11 cellular contexts compared by ENCODE assay signal in genomic region chr14:103711516-103712431, GRCh38. TPM values are rescaled to one million over a fixed set of nuclear protein-coding genes. Genes with fewer than 3 reads are reported as not detected.
A peak's percentile ranks its signal among the peaks of the same experiment; 100 is the strongest.
DNase-seq lines count a peak whose midpoint lies in the region; ATAC-seq and TF ChIP-seq lines count a peak whose summit lies in the region.
"Had no signal": no experiment of that assay in that cellular context is flagged by ENCODE, and none has a peak within 500 bp of the region (broad histone marks: within the 10 kb centered on the region; RNA-seq: fewer than 3 reads in every experiment).

No MANE protein-coding gene starts in this region.

- H3K9me2 ChIP-seq in OCI-LY7 (ENCODE audit: insufficient read depth, low read length) = no peaks in the 10 kb centered on the region

- H3K27me3 Mint-ChIP-seq in Calu3 (ENCODE audit: unreplicated experiment) = no peaks in the 10 kb centered on the region

- no peaks in the 10 kb centered on the region for H3K9me3 ChIP-seq in OCI-LY7 (ENCODE audit: low read length)

- no peak overlapping the region for H3K27ac ChIP-seq in OCI-LY7 (ENCODE audit: low read depth, low read length, poor library complexity, severe bottlenecking)
- H3K27ac ChIP-seq in rectal smooth muscle tissue (ENCODE audit: low read depth, low read length) = peak overlapping the region; percentile 26

- no peaks in the 10 kb centered on the region for H3K27me3 ChIP-seq in rectal smooth muscle tissue (ENCODE audit: control insufficient read depth, insufficient read depth, low read length)

- POLR2A ChIA-PET in OCI-LY7 (lab: Charles Lee) = interaction anchor here (0.6 to 1.1 kb wide), 3 partner anchors 10 to 194 kb away, joined by 3 to 4 read pairs (median 3); no protein-coding TSS in a partner anchor

- peaks cover 36% of the 10 kb centered on the region for H3K79me2 ChIP-seq in OCI-LY7 (ENCODE audit: insufficient read depth, low read depth, low read length)

- peaks cover 57% of the 10 kb centered on the region for H3K36me3 Mint-ChIP-seq in Calu3 (ENCODE audit: insufficient read depth, unreplicated experiment)
- peaks cover 60% of the 10 kb centered on the region for H3K36me3 Mint-ChIP-seq in stimulated activated effector memory CD8-positive, alpha-beta T cell treated with anti-CD3 and anti-CD28 coated beads, Interleukin-12 subunit alpha, Interleukin-12 subunit beta, amount 100 ng/mL, for 72 hours

- peaks cover 33% of the 10 kb centered on the region for H3K4me1 ChIP-seq in OCI-LY7 (ENCODE audit: insufficient read depth, low read length, poor library complexity, severe bottlenecking)
- H3K4me1 ChIP-seq in rectal smooth muscle tissue (ENCODE audit: control insufficient read depth, insufficient read depth, low read length) = peaks cover 5% of the 10 kb centered on the region

- H3K4me1 Mint-ChIP-seq in Calu3 (ENCODE audit: low read depth, unreplicated experiment) = peaks cover 10% of the 10 kb centered on the region
- H3K4me1 Mint-ChIP-seq in stimulated activated effector memory CD8-positive, alpha-beta T cell treated with anti-CD3 and anti-CD28 coated beads, Interleukin-12 subunit alpha, Interleukin-12 subunit beta, amount 100 ng/mL, for 72 hours = peaks cover 42% of the 10 kb centered on the region

- DNase-seq in Calu3 (no peak), OCI-LY7 (ENCODE audit: low spot score) (no peak), fibroblast of the aortic adventitia (ENCODE audit: low read depth) (peak; percentile 43), epidermal melanocyte (ENCODE audit: insufficient read length, low spot score) (no peak), SW480 (ENCODE audit: low spot score) (no peak), NCI-H2171 treated with DMSO at 0.1 percent for 48 hours (lab: John Stamatoyannopoulos, UW) (no peak)
- DNase-seq in stimulated activated effector memory CD8-positive, alpha-beta T cell treated with anti-CD3 and anti-CD28 coated beads, Interleukin-12 subunit alpha, Interleukin-12 subunit beta, amount 100 ng/mL, for 72 hours (ENCODE audit: low spot score in 2 of 2) = no peak
- DNase-seq: activated CD4-positive, alpha-beta T cell treated with anti-CD3 and anti-CD28 coated beads for 4 hours; NCI-H146; occipital lobe had no signal

- no peak for ATAC-seq in stimulated activated effector memory CD8-positive, alpha-beta T cell treated with anti-CD3 and anti-CD28 coated beads, Interleukin-12 subunit alpha, Interleukin-12 subunit beta, amount 100 ng/mL, for 72 hours

- CTCF ChIA-PET in Calu3 (lab: Charles Lee) = no interaction called here
- CTCF ChIA-PET in OCI-LY7 (lab: Charles Lee; ENCODE audit: unreplicated experiment) = no interaction called here

- H3K27ac Mint-ChIP-seq in Calu3 (ENCODE audit: unreplicated experiment) = peak overlapping the region; percentile 27
- no peak overlapping the region for H3K27ac Mint-ChIP-seq in stimulated activated effector memory CD8-positive, alpha-beta T cell treated with anti-CD3 and anti-CD28 coated beads, Interleukin-12 subunit alpha, Interleukin-12 subunit beta, amount 100 ng/mL, for 72 hours

- intact Hi-C loops in Calu3 (cut with micrococcal nuclease; ENCODE audit: unreplicated experiment) (no loop called here), OCI-LY7 (cut with micrococcal nuclease; ENCODE audit: unreplicated experiment) (no loop called here)

- no TSS peak for BruUV-seq in Calu3 (replicated peaks; lab: Mats Ljungman, UMichigan)
- BruUV-seq in OCI-LY7 (replicated peaks; lab: Mats Ljungman, UMichigan) = no TSS peak

- H3K9ac ChIP-seq in rectal smooth muscle tissue (ENCODE audit: low read length) = no peak overlapping the region

- H3K4me3 Mint-ChIP-seq in Calu3 (ENCODE audit: low read depth, unreplicated experiment) = no peak overlapping the region
- no peak overlapping the region for H3K4me3 Mint-ChIP-seq in stimulated activated effector memory CD8-positive, alpha-beta T cell treated with anti-CD3 and anti-CD28 coated beads, Interleukin-12 subunit alpha, Interleukin-12 subunit beta, amount 100 ng/mL, for 72 hours

- peaks cover 72% of the 10 kb centered on the region for H3K36me3 ChIP-seq in OCI-LY7 (ENCODE audit: insufficient read depth, low read length)
- H3K36me3 ChIP-seq in rectal smooth muscle tissue (ENCODE audit: control insufficient read depth, insufficient read depth, low read length) = no peaks in the 10 kb centered on the region

- H3K4me3 ChIP-seq in OCI-LY7 (ENCODE audit: low read depth, low read length, poor library complexity, severe bottlenecking) (no peak overlapping the region), fibroblast of the aortic adventitia (ENCODE audit: low read depth, low read length) (no peak overlapping the region), rectal smooth muscle tissue (ENCODE audit: low read length) (no peak overlapping the region)

- H4K20me1 ChIP-seq in OCI-LY7 (ENCODE audit: insufficient read depth, low read length) = peaks cover 8% of the 10 kb centered on the region

- TF ChIP-seq CTCF in Calu3 (IDR thresholded peaks at IDR 0.05; ENCODE audit: unreplicated experiment) (no peak), OCI-LY7 (conservative IDR thresholded peaks at IDR 0.05; ENCODE audit: low read length) (no peak), fibroblast of the aortic adventitia (IDR thresholded peaks at IDR 0.05; ENCODE audit: insufficient read depth, low read length) (no peak)

- peak overlapping the region; percentile 36; the same call in 1 of the 2 replicates for H3K4me2 ChIP-seq in OCI-LY7 (ENCODE audit: low read length)

- no peak overlapping the region for H2AFZ ChIP-seq in OCI-LY7 (ENCODE audit: low read length)

- no peaks in the 10 kb centered on the region for H3K9me3 Mint-ChIP-seq in Calu3 (ENCODE audit: low read depth, unreplicated experiment)
- H3K9me3 Mint-ChIP-seq in stimulated activated effector memory CD8-positive, alpha-beta T cell treated with anti-CD3 and anti-CD28 coated beads, Interleukin-12 subunit alpha, Interleukin-12 subunit beta, amount 100 ng/mL, for 72 hours = no peaks in the 10 kb centered on the region

RNA-seq across cellular contexts. Expression of gene XRCC3, which starts 3.5 kb away (rescaled TPM):
- 48.6 and 52.9 TPM in 2 replicates for total RNA-seq in Calu3 (2022)
- total RNA-seq in OCI-LY7 (2014; rRNA removed; shearing (Covaris generic)) = 83.6 and 130 TPM in 2 replicates
- total RNA-seq in OCI-LY7 (2022) = 83.3 and 86.0 TPM in 2 replicates
- total RNA-seq in fibroblast of the aortic adventitia (ENCODE audit: low replicate concordance) = 8.7 and 18.1 TPM in 2 replicates

RNA-seq across cellular contexts. Expression of gene ZFYVE21, which starts 3.8 kb away (rescaled TPM):
- total RNA-seq in Calu3 (2022) = 45.7 and 48.8 TPM in 2 replicates
- 16.6 and 22.5 TPM in 2 replicates for total RNA-seq in OCI-LY7 (2014; rRNA removed; shearing (Covaris generic))
- 18.0 and 23.2 TPM in 2 replicates for total RNA-seq in OCI-LY7 (2022)
- 47.0 and 68.4 TPM in 2 replicates for total RNA-seq in fibroblast of the aortic adventitia (ENCODE audit: low replicate concordance)
